In genomic region chr1:10975567-10976326, GRCh38 we compare ENCODE assay signal across 9 cellular contexts. TPM values are rescaled to one million over a fixed set of nuclear protein-coding genes. Genes with fewer than 3 reads are reported as not detected.
DNase-seq lines count a peak whose midpoint lies in the region; ATAC-seq and TF ChIP-seq lines count a peak whose summit lies in the region.
"Had no signal": no experiment of that assay in that cellular context is flagged by ENCODE, and none has a peak within 500 bp of the region (broad histone marks: within the 10 kb centered on the region; RNA-seq: fewer than 3 reads in every experiment).

No MANE protein-coding gene starts in this region.

- H3K27ac Mint-ChIP-seq in progenitor cell of endocrine pancreas, result no peak overlapping the region

- H3K36me3 ChIP-seq in PC-9 (ENCODE audit: low read depth) (no peaks in the 10 kb centered on the region), esophagus muscularis mucosa (no peaks in the 10 kb centered on the region)

- no peaks in the 10 kb centered on the region for H3K79me2 ChIP-seq in PC-9 (ENCODE audit: low read depth)

- H3K27ac ChIP-seq in PC-9 (no peak overlapping the region), esophagus muscularis mucosa (replicated peaks in 1 of 4) (peak overlapping the region; percentile 62 to 79 (median 68))

- no peak overlapping the region for H3K4me3 Mint-ChIP-seq in progenitor cell of endocrine pancreas (ENCODE audit: low read depth)

- no peak for TF ChIP-seq EP300 in esophagus muscularis mucosa (IDR thresholded peaks at IDR 0.05)

- H4K20me1 ChIP-seq in PC-9 (ENCODE audit: insufficient read depth), result no peaks in the 10 kb centered on the region

- H3K9me3 Mint-ChIP-seq in progenitor cell of endocrine pancreas (ENCODE audit: low read depth), result no peaks in the 10 kb centered on the region

- H3K9me2 ChIP-seq in PC-9 (ENCODE audit: insufficient read depth), result no peaks in the 10 kb centered on the region

- H2AFZ ChIP-seq in PC-9, result no peak overlapping the region

- DNase-seq in GM03348 (ENCODE audit: low spot score) (peak; percentile 94), PC-9 (peak; percentile 64 to 70), esophagus muscularis mucosa (ENCODE audit: extremely low spot score) (no peak), retinal pigment epithelial cell (ENCODE audit: low read depth) (peak; percentile 59), progenitor cell of endocrine pancreas (ENCODE audit: low spot score, unreplicated experiment) (no peak), NOMO-1 treated with dmso at 0.1 percent for 144 hours (lab: John Stamatoyannopoulos, UW; ENCODE audit: unreplicated experiment) (no peak), D341Med (ENCODE audit: low spot score) (no peak)

- H3K4me1 Mint-ChIP-seq in progenitor cell of endocrine pancreas (ENCODE audit: low read depth), result no peaks in the 10 kb centered on the region

- no TSS peak for BruUV-seq in PC-9 (replicated peaks; lab: Mats Ljungman, UMichigan)

- CTCF ChIA-PET in PC-9 (lab: Charles Lee), result interaction anchor here (0.6 to 0.7 kb wide), 4 partner anchors 9 to 446 kb away, joined by 3 to 12 read pairs (median 6); no protein-coding TSS in a partner anchor

- no peaks in the 10 kb centered on the region for H3K9me3 ChIP-seq in PC-9 (ENCODE audit: insufficient read depth, low read depth)
- H3K9me3 ChIP-seq in esophagus muscularis mucosa, result no peaks in the 10 kb centered on the region

- TF ChIP-seq CTCF in PC-9 (conservative IDR thresholded peaks at IDR 0.05) (no peak), esophagus muscularis mucosa (IDR thresholded peaks at IDR 0.05) (no peak), retinal pigment epithelial cell (conservative IDR thresholded peaks at IDR 0.05; ENCODE audit: low read depth, low read length) (no peak), progenitor cell of endocrine pancreas (IDR thresholded peaks at IDR 0.05; ENCODE audit: unreplicated experiment) (no peak)

- intact Hi-C loops in PC-9 (cut with micrococcal nuclease; ENCODE audit: unreplicated experiment), result no loop called here
- intact Hi-C loops in esophagus muscularis mucosa (cut with DNase I), result no loop called here

- peaks cover 12% of the 10 kb centered on the region for H3K27me3 Mint-ChIP-seq in progenitor cell of endocrine pancreas

- no peak for TF ChIP-seq POLR2A in esophagus muscularis mucosa (IDR thresholded peaks at IDR 0.05; ENCODE audit: low read depth)

- H3K27me3 ChIP-seq in PC-9 (ENCODE audit: insufficient read depth, low read depth) (no peaks in the 10 kb centered on the region), esophagus muscularis mucosa (no peaks in the 10 kb centered on the region)

- POLR2A ChIA-PET in PC-9 (lab: Charles Lee; ENCODE audit: unreplicated experiment), result interaction anchor here (0.6 to 0.7 kb wide), 2 partner anchors 75 to 124 kb away, joined by 8 to 9 read pairs; partner anchors contain the start of gene EXOSC10

- no peak for ATAC-seq in GM18909 (IDR thresholded peaks at IDR 0.05; ENCODE audit: poor library complexity, unreplicated experiment)
- ATAC-seq: K562 had no signal

- no peaks in the 10 kb centered on the region; the same call in none of the 2 replicates for H3K4me1 ChIP-seq in PC-9 (replicated peaks; ENCODE audit: insufficient read depth)
- H3K4me1 ChIP-seq in esophagus muscularis mucosa, result peaks cover 21 to 54% (median 51%) of the 10 kb centered on the region in 4 donors

- peaks cover 6% of the 10 kb centered on the region; the same call in 1 of the 2 replicates for H3F3A ChIP-seq in PC-9 (ENCODE audit: insufficient read depth, low read depth)

- peak overlapping the region; percentile 39 for H3K4me2 ChIP-seq in PC-9

- 56% methylated on average over 14 of the region's 19 CpGs for WGBS in esophagus muscularis mucosa

- H3K36me3 Mint-ChIP-seq in progenitor cell of endocrine pancreas (ENCODE audit: insufficient read depth), result no peaks in the 10 kb centered on the region

- H3K4me3 ChIP-seq in PC-9 (no peak overlapping the region), esophagus muscularis mucosa (no peak overlapping the region), retinal pigment epithelial cell (ENCODE audit: low read length) (no peak overlapping the region)
- H3K4me3 ChIP-seq: K562 had no signal

RNA-seq across cellular contexts. Expression of gene TARDBP, which starts 36.7 kb away (rescaled TPM):
- 142 and 177 TPM in 2 replicates for total RNA-seq in PC-9 (2021)
- 100 to 1,000 TPM in 3 of 4 donors, 10 to 100 TPM in 1; 74.9 to 184 (median 137) TPM for total RNA-seq in esophagus muscularis mucosa
- 197 and 199 TPM in 2 replicates for total RNA-seq in progenitor cell of endocrine pancreas

Comparison
In these comparisons a context has a peak if more than half of its experiments do, and no peak if none do; other contexts are left out.
1. DNase-seq: peak in GM03348 (single experiment), PC-9 (2 of 2) and retinal pigment epithelial cell (single experiment); none in esophagus muscularis mucosa (single experiment), progenitor cell of endocrine pancreas (single experiment), NOMO-1 treated with dmso at 0.1 percent for 144 hours (single experiment) and D341Med (single experiment).